8 cellular contexts compared by ENCODE assay signal in genomic region chr7:22109761-22110160, GRCh38.
DNase-seq lines count a peak whose midpoint lies in the region; ATAC-seq, FAIRE-seq and TF ChIP-seq lines count a peak whose summit lies in the region.

No MANE protein-coding gene starts in this region.

- DNase-seq in activated CD8-positive, alpha-beta memory T cell treated with anti-CD3 and anti-CD28 coated beads, Interleukin-2, amount 50 U/mL, for 48 hours = peak; percentile 55
- no peak for DNase-seq in activated CD8-positive, alpha-beta memory T cell treated with anti-CD3 and anti-CD28 coated beads, Interleukin-2, amount 50 U/mL, for 4 hours
- peak; percentile 32 to 42 for DNase-seq in SJCRH30
- DNase-seq in fibroblast of pulmonary artery (ENCODE audit: low read depth) = peak; percentile 60
- peak; percentile 56 for DNase-seq in small intestine
- no peak for DNase-seq in T1000 (lab: John Stamatoyannopoulos, UW)

- H3K27me3 ChIP-seq in SJCRH30 = peaks cover 9% of the 10 kb centered on the region; the same call in 1 of the 2 replicates
- H3K27me3 ChIP-seq in small intestine (ENCODE audit: control insufficient read depth in 2 of 2, insufficient read depth in 2 of 2, low read length in 2 of 2) = no peaks in the 10 kb centered on the region

- no peak for FAIRE-seq in small intestine (lab: Jason Lieb, UNC)

- 54 to 67% (median 66%) methylated on average over 7 of the region's 7 CpGs for WGBS in small intestine, 3 donors

- H3K36me3 ChIP-seq in SJCRH30 (no peaks in the 10 kb centered on the region), small intestine (ENCODE audit: control insufficient read depth in 2 of 2, insufficient read depth in 2 of 2, low read length in 2 of 2) (no peaks in the 10 kb centered on the region)

- H3K27ac ChIP-seq in SJCRH30 (no peak overlapping the region), small intestine (ENCODE audit: low read depth in 1 of 2, low read length in 1 of 2) (no peak overlapping the region)

- ATAC-seq in GM18520 (IDR thresholded peaks at IDR 0.05; ENCODE audit: unreplicated experiment) (no peak), HG03039 (IDR thresholded peaks at IDR 0.05; ENCODE audit: unreplicated experiment) (no peak)

- peak; percentile 49 for TF ChIP-seq CTCF in fibroblast of pulmonary artery (IDR thresholded peaks at IDR 0.05; ENCODE audit: low read length, missing control alignments)

- H3K4me3 ChIP-seq in SJCRH30 (no peak overlapping the region), fibroblast of pulmonary artery (replicated peaks; ENCODE audit: low read depth, low read length) (no peak overlapping the region), small intestine (ENCODE audit: low read depth in 1 of 2, low read length in 2 of 2) (no peak overlapping the region)

- H3K4me1 ChIP-seq in SJCRH30 (no peaks in the 10 kb centered on the region), small intestine (ENCODE audit: control insufficient read depth in 2 of 2, insufficient read depth in 1 of 2, low read depth in 1 of 2, low read length in 1 of 2) (no peaks in the 10 kb centered on the region)

- no peaks in the 10 kb centered on the region for H3K9me3 ChIP-seq in SJCRH30 (replicated peaks)
- H3K9me3 ChIP-seq in small intestine (ENCODE audit: control insufficient read depth, low read depth) = no peaks in the 10 kb centered on the region

Comparison
In these comparisons a context has a peak if more than half of its experiments do, and no peak if none do; other contexts are left out.
1. DNase-seq: peak in activated CD8-positive, alpha-beta memory T cell treated with anti-CD3 and anti-CD28 coated beads, Interleukin-2, amount 50 U/mL, for 48 hours (single experiment), SJCRH30 (2 of 2), fibroblast of pulmonary artery (single experiment) and small intestine (single experiment); none in activated CD8-positive, alpha-beta memory T cell treated with anti-CD3 and anti-CD28 coated beads, Interleukin-2, amount 50 U/mL, for 4 hours (single experiment) and T1000 (single experiment).